In genomic region chr22:42646569-42647525, GRCh38 we compare ENCODE assay signal across 8 cellular contexts. TPM values are rescaled to one million over a fixed set of nuclear protein-coding genes. Genes with fewer than 3 reads are reported as not detected.
DNase-seq lines count a peak whose midpoint lies in the region; ATAC-seq and TF ChIP-seq lines count a peak whose summit lies in the region.

No MANE protein-coding gene starts in this region.

- H3K36me3 ChIP-seq in colonic mucosa (no peaks in the 10 kb centered on the region), uterus (no peaks in the 10 kb centered on the region)

- H3K4me3 Mint-ChIP-seq in activated T-cell treated with anti-CD3 and anti-CD28 coated beads, Interleukin-2, amount 50 U/mL, for 4 hours, result peak overlapping the region; percentile 100

- H3K27ac ChIP-seq in colonic mucosa, result peak overlapping the region; percentile 65
- peak overlapping the region; percentile 81 to 96 for H3K27ac ChIP-seq in uterus

- H3K27me3 Mint-ChIP-seq in activated T-cell treated with anti-CD3 and anti-CD28 coated beads, Interleukin-2, amount 50 U/mL, for 4 hours (ENCODE audit: low read depth), result no peaks in the 10 kb centered on the region

- no peaks in the 10 kb centered on the region for H3K9me3 Mint-ChIP-seq in activated T-cell treated with anti-CD3 and anti-CD28 coated beads, Interleukin-2, amount 50 U/mL, for 4 hours

- no peak for DNase-seq in activated T-cell treated with anti-CD3 and anti-CD28 coated beads, Interleukin-2, amount 50 U/mL, for 4 hours
- DNase-seq in activated T-cell treated with anti-CD3 and anti-CD28 coated beads for 4 hours (no peak), colonic mucosa (peak; percentile 73), mucosa of gallbladder (ENCODE audit: low spot score) (peak; percentile 74), uterus (peak in 1 of 2 donors; percentile 55), NCI-H128 (lab: John Stamatoyannopoulos, UW; ENCODE audit: unreplicated experiment) (no peak), NOMO-1 (lab: John Stamatoyannopoulos, UW; ENCODE audit: unreplicated experiment in 2 of 2) (no peak)
- no peak for DNase-seq in stimulated activated CD4-positive, alpha-beta T cell treated with anti-CD3 and anti-CD28 coated beads, Interleukin-1b, Interleukin-23, amount 100 ng/mL, for 48 hours

- intact Hi-C loops in colonic mucosa (cut with DNase I), result no loop called here
- intact Hi-C loops in uterus (cut with DNase I; ENCODE audit: low total_unique reads), result no loop called here

- H3K4me1 Mint-ChIP-seq in activated T-cell treated with anti-CD3 and anti-CD28 coated beads, Interleukin-2, amount 50 U/mL, for 4 hours (ENCODE audit: low read depth), result peaks cover 44% of the 10 kb centered on the region

- no peaks in the 10 kb centered on the region for H3K9me3 ChIP-seq in colonic mucosa
- H3K9me3 ChIP-seq in uterus, result no peaks in the 10 kb centered on the region

- TF ChIP-seq CTCF in colonic mucosa (IDR thresholded peaks at IDR 0.05) (no peak), uterus (IDR thresholded peaks at IDR 0.05) (no peak)

- TF ChIP-seq POLR2A in uterus (IDR thresholded peaks at IDR 0.05), result no peak

- H3K36me3 Mint-ChIP-seq in activated T-cell treated with anti-CD3 and anti-CD28 coated beads, Interleukin-2, amount 50 U/mL, for 4 hours (ENCODE audit: insufficient read depth), result no peaks in the 10 kb centered on the region

- no peaks in the 10 kb centered on the region for H3K27me3 ChIP-seq in colonic mucosa
- no peaks in the 10 kb centered on the region for H3K27me3 ChIP-seq in uterus

- H3K4me3 ChIP-seq in colonic mucosa (no peak overlapping the region), uterus (peak overlapping the region; percentile 4 to 25)

- no peak for ATAC-seq in activated T-cell treated with anti-CD3 and anti-CD28 coated beads, Interleukin-2, amount 50 U/mL, for 4 hours

- H3K4me1 ChIP-seq in colonic mucosa, result peaks cover 47% of the 10 kb centered on the region
- H3K4me1 ChIP-seq in uterus, result peaks cover 12 to 38% of the 10 kb centered on the region in 2 donors

- peak overlapping the region; percentile 52 to 62 for H3K9ac ChIP-seq in colonic mucosa (ENCODE audit: low read depth in 2 of 2, low read length in 2 of 2)

RNA-seq across cellular contexts. Expression of gene CYB5R3, which starts 2.3 kb away (rescaled TPM):
- total RNA-seq in activated T-cell treated with anti-CD3 and anti-CD28 coated beads, Interleukin-2, amount 50 U/mL, for 4 hours, result 10 to 100 TPM; 58.5 to 74.2 (median 73.8) TPM
- total RNA-seq in colonic mucosa (100 to 1,000 TPM; 105 to 133 TPM), mucosa of gallbladder (240 TPM), uterus (100 to 1,000 TPM in 1 of 4 donors, 10 to 100 TPM in 3; 34.0 to 225 (median 51.7) TPM)

RNA-seq across cellular contexts. Expression of gene ATP5MGL, which starts 6.4 kb away (rescaled TPM):
- 1 to 10 TPM in 2 of 3 donors, under 1 TPM in 1; 0.71 to 1.2 (median 1.2) TPM for total RNA-seq in activated T-cell treated with anti-CD3 and anti-CD28 coated beads, Interleukin-2, amount 50 U/mL, for 4 hours
- total RNA-seq in colonic mucosa (under 1 TPM in 1 of 2 donors, not detected in 1; 0.44 TPM), mucosa of gallbladder (1.7 TPM), uterus (under 1 TPM in 1 of 4 donors, not detected in 3; 0.79 TPM)

RNA-seq across cellular contexts. Expression of gene POLDIP3, which starts 32.2 kb away (rescaled TPM):
- total RNA-seq in activated T-cell treated with anti-CD3 and anti-CD28 coated beads, Interleukin-2, amount 50 U/mL, for 4 hours, result 10 to 100 TPM; 71.8 to 82.6 (median 77.1) TPM
- total RNA-seq in colonic mucosa, result 10 to 100 TPM; 55.0 to 68.2 TPM
- 75.8 TPM for total RNA-seq in mucosa of gallbladder
- 10 to 100 TPM; 25.9 to 73.3 (median 39.2) TPM for total RNA-seq in uterus

Comparison
In these comparisons a context has a peak if more than half of its experiments do, and no peak if none do; other contexts are left out.
1. DNase-seq: peak in colonic mucosa (single experiment) and mucosa of gallbladder (single experiment); none in activated T-cell treated with anti-CD3 and anti-CD28 coated beads, Interleukin-2, amount 50 U/mL, for 4 hours (single experiment), activated T-cell treated with anti-CD3 and anti-CD28 coated beads for 4 hours (single experiment), NCI-H128 (single experiment), NOMO-1 (0 of 2) and stimulated activated CD4-positive, alpha-beta T cell treated with anti-CD3 and anti-CD28 coated beads, Interleukin-1b, Interleukin-23, amount 100 ng/mL, for 48 hours (single experiment).